ENCODE assay signal across 1 cellular context in the genomic region with DNA sequence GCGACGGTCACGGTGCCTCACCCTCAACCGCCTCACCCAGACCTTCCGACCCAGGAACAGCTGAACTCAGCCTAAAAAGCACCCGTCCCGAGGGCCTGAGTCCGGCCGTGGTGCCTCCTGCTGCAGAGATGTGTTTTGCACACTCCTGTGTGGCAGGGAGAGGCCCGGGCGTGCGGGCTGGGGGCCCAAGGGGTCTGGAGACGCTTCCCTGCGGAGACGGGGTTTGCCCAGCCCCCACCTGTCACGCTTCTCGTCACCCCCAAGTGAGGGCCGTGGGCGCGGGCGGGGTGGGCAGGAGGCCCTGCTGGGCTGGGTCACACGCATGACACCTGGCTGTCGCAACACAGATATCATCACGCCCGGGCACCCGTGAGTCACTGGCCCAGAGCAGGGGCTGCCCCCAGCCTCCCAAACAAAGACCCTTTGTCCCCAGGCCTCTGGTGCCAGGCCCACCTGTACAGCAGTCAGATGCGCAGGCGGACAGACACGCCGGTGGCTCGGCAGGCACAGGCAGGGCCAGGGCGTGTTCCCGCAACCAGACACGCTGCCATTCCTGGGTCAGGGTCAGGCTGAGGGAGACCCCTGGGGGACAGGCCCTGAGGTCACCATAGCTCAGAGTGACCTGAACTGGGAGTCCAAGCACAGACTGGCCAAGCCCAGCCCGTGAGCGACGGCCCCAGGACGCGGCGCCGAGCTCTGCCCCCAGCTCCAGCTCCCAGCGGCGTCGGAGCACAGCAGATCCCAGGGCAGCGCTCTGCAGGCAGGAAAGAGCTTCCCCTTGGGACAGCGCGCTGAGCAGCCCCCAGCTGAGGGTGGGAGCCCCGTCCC.
TF ChIP-seq lines count a peak whose summit lies in the region.

No MANE protein-coding gene starts in this region.

TF ChIP-seq in HepG2, 621 proteins besides CTCF, POLR2A, EP300 and RAD21 (continued from another document and continues in another):
- TF ChIP-seq AGO2 (optimal IDR thresholded peaks at IDR 0.05; ENCODE audit: low read depth, low read length) (peak; percentile 42), ZNF589 (CRISPR knock-in tag; conservative IDR thresholded peaks at IDR 0.05) (peak; percentile 82; the same call in 1 of the 2 replicates), MEIS2 (CRISPR knock-in tag; IDR thresholded peaks at IDR 0.05) (peak; percentile 47; the same call in 1 of the 2 replicates), BORCS8-MEF2B (CRISPR knock-in tag; IDR thresholded peaks at IDR 0.05) (no peak), THAP11 (CRISPR knock-in tag; IDR thresholded peaks at IDR 0.05) (peak; percentile 53; the same call in 1 of the 2 replicates), POGK (CRISPR knock-in tag; conservative IDR thresholded peaks at IDR 0.05) (peak; percentile 9; the same call in 1 of the 2 replicates), ONECUT2 (CRISPR knock-in tag; IDR thresholded peaks at IDR 0.05) (no peak), RBAK (CRISPR knock-in tag; IDR thresholded peaks at IDR 0.05) (peak; percentile 70), MEF2D (CRISPR knock-in tag; IDR thresholded peaks at IDR 0.05) (no peak), ZNF12 (CRISPR knock-in tag; IDR thresholded peaks at IDR 0.05) (peak; percentile 62; the same call in 1 of the 2 replicates), ZNF329 (CRISPR knock-in tag; IDR thresholded peaks at IDR 0.05; ENCODE audit: low read depth) (peak; percentile 83; the same call in 1 of the 2 replicates), AGO1 (IDR thresholded peaks at IDR 0.05; ENCODE audit: low read depth, low read length, poor library complexity, severe bottlenecking) (peak; percentile 47), NCOA1 (CRISPR knock-in tag; IDR thresholded peaks at IDR 0.05) (peak; percentile 80; the same call in 1 of the 2 replicates), NR2F1 (CRISPR knock-in tag; IDR thresholded peaks at IDR 0.05) (peak; percentile 21 to 70; a peak in 2 of 4 replicates), ZNF773 (CRISPR knock-in tag; IDR thresholded peaks at IDR 0.05; ENCODE audit: borderline replicate concordance) (peak; percentile 52; the same call in 1 of the 2 replicates), DR1 (CRISPR knock-in tag; IDR thresholded peaks at IDR 0.05) (no peak; the same call in 1 of the 2 replicates), KDM2A (CRISPR knock-in tag; IDR thresholded peaks at IDR 0.05; ENCODE audit: borderline replicate concordance, low read depth) (peak; percentile 89), SP4 (CRISPR knock-in tag; IDR thresholded peaks at IDR 0.05) (peak; percentile 20; the same call in 1 of the 2 replicates), TGIF2 (CRISPR knock-in tag; IDR thresholded peaks at IDR 0.05) (peak; percentile 62; the same call in 1 of the 2 replicates), CBFB (CRISPR knock-in tag; IDR thresholded peaks at IDR 0.05) (peak; percentile 38; the same call in 1 of the 2 replicates), SKI (IDR thresholded peaks at IDR 0.05; ENCODE audit: partially characterized antibody) (peak; percentile 36), ZNF614 (CRISPR knock-in tag; IDR thresholded peaks at IDR 0.05; ENCODE audit: borderline replicate concordance) (no peak), HIVEP1 (CRISPR knock-in tag; IDR thresholded peaks at IDR 0.05) (peak; percentile 96), SNRNP70 (IDR thresholded peaks at IDR 0.05; ENCODE audit: low read depth, low read length) (no peak), ZNF430 (CRISPR knock-in tag; IDR thresholded peaks at IDR 0.05) (peak; percentile 88; the same call in 1 of the 2 replicates), NR2F6 (IDR thresholded peaks at IDR 0.05) (peak; percentile 54), NR2F6 (CRISPR knock-in tag; IDR thresholded peaks at IDR 0.05) (peak; percentile 83; the same call in 1 of the 2 replicates), ZBTB38 (CRISPR knock-in tag; IDR thresholded peaks at IDR 0.05) (peak; percentile 73), HMG20A (CRISPR knock-in tag; IDR thresholded peaks at IDR 0.05; ENCODE audit: borderline replicate concordance) (peak; percentile 76; the same call in 1 of the 2 replicates), NFKB2 (CRISPR knock-in tag; IDR thresholded peaks at IDR 0.05; ENCODE audit: borderline replicate concordance) (peak; percentile 51; the same call in 1 of the 2 replicates), ZNF800 (CRISPR knock-in tag; IDR thresholded peaks at IDR 0.05) (peak; percentile 70; the same call in 1 of the 2 replicates), ZFAT (CRISPR knock-in tag; conservative IDR thresholded peaks at IDR 0.05) (no peak), ZNF552 (CRISPR knock-in tag; IDR thresholded peaks at IDR 0.05; ENCODE audit: borderline replicate concordance) (0 out of 2 replicates have a peak, but pooled peaks have one; percentile 49), ZNF510 (CRISPR knock-in tag; IDR thresholded peaks at IDR 0.05; ENCODE audit: low read depth) (no peak), BCL6 (CRISPR knock-in tag; IDR thresholded peaks at IDR 0.05) (peak; percentile 36; the same call in 1 of the 2 replicates), ZNF563 (CRISPR knock-in tag; IDR thresholded peaks at IDR 0.05) (peak; percentile 78; the same call in 1 of the 2 replicates)
- TF ChIP-seq, protein P1, sequence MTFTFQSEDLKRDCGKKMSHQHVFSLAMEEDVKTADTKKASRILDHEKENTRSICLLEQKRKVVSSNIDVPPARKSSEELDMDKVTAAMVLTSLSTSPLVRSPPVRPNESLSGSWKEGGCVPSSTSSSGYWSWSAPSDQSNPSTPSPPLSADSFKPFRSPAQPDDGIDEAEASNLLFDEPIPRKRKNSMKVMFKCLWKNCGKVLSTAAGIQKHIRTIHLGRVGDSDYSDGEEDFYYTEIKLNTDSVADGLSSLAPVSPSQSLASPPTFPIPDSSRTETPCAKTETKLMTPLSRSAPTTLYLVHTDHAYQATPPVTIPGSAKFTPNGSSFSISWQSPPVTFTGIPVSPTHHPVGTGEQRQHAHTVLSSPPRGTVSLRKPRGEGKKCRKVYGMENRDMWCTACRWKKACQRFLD (CRISPR knock-in tag; IDR thresholded peaks at IDR 0.05; ENCODE audit: borderline replicate concordance) = peak; percentile 65; the same call in 1 of the 2 replicates
- TF ChIP-seq, protein P2, sequence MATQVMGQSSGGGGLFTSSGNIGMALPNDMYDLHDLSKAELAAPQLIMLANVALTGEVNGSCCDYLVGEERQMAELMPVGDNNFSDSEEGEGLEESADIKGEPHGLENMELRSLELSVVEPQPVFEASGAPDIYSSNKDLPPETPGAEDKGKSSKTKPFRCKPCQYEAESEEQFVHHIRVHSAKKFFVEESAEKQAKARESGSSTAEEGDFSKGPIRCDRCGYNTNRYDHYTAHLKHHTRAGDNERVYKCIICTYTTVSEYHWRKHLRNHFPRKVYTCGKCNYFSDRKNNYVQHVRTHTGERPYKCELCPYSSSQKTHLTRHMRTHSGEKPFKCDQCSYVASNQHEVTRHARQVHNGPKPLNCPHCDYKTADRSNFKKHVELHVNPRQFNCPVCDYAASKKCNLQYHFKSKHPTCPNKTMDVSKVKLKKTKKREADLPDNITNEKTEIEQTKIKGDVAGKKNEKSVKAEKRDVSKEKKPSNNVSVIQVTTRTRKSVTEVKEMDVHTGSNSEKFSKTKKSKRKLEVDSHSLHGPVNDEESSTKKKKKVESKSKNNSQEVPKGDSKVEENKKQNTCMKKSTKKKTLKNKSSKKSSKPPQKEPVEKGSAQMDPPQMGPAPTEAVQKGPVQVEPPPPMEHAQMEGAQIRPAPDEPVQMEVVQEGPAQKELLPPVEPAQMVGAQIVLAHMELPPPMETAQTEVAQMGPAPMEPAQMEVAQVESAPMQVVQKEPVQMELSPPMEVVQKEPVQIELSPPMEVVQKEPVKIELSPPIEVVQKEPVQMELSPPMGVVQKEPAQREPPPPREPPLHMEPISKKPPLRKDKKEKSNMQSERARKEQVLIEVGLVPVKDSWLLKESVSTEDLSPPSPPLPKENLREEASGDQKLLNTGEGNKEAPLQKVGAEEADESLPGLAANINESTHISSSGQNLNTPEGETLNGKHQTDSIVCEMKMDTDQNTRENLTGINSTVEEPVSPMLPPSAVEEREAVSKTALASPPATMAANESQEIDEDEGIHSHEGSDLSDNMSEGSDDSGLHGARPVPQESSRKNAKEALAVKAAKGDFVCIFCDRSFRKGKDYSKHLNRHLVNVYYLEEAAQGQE (IDR thresholded peaks at IDR 0.05; ENCODE audit: borderline replicate concordance in 1 of 2, low read depth in 1 of 2, low read length in 2 of 2) = no peak
- TF ChIP-seq, protein P3, sequence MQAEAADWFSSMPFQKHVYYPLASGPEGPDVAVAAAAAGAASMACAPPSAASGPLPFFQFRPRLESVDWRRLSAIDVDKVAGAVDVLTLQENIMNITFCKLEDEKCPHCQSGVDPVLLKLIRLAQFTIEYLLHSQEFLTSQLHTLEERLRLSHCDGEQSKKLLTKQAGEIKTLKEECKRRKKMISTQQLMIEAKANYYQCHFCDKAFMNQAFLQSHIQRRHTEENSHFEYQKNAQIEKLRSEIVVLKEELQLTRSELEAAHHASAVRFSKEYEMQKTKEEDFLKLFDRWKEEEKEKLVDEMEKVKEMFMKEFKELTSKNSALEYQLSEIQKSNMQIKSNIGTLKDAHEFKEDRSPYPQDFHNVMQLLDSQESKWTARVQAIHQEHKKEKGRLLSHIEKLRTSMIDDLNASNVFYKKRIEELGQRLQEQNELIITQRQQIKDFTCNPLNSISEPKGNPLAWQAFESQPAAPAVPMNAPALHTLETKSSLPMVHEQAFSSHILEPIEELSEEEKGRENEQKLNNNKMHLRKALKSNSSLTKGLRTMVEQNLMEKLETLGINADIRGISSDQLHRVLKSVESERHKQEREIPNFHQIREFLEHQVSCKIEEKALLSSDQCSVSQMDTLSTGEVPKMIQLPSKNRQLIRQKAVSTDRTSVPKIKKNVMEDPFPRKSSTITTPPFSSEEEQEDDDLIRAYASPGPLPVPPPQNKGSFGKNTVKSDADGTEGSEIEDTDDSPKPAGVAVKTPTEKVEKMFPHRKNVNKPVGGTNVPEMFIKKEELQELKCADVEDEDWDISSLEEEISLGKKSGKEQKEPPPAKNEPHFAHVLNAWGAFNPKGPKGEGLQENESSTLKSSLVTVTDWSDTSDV (CRISPR knock-in tag; IDR thresholded peaks at IDR 0.05) = 0 out of 2 replicates have a peak, but pooled peaks have one; percentile 65
- TF ChIP-seq, protein P4, sequence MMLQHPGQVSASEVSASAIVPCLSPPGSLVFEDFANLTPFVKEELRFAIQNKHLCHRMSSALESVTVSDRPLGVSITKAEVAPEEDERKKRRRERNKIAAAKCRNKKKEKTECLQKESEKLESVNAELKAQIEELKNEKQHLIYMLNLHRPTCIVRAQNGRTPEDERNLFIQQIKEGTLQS (CRISPR knock-in tag; IDR thresholded peaks at IDR 0.05) = peak; percentile 77
- TF ChIP-seq, protein P5, sequence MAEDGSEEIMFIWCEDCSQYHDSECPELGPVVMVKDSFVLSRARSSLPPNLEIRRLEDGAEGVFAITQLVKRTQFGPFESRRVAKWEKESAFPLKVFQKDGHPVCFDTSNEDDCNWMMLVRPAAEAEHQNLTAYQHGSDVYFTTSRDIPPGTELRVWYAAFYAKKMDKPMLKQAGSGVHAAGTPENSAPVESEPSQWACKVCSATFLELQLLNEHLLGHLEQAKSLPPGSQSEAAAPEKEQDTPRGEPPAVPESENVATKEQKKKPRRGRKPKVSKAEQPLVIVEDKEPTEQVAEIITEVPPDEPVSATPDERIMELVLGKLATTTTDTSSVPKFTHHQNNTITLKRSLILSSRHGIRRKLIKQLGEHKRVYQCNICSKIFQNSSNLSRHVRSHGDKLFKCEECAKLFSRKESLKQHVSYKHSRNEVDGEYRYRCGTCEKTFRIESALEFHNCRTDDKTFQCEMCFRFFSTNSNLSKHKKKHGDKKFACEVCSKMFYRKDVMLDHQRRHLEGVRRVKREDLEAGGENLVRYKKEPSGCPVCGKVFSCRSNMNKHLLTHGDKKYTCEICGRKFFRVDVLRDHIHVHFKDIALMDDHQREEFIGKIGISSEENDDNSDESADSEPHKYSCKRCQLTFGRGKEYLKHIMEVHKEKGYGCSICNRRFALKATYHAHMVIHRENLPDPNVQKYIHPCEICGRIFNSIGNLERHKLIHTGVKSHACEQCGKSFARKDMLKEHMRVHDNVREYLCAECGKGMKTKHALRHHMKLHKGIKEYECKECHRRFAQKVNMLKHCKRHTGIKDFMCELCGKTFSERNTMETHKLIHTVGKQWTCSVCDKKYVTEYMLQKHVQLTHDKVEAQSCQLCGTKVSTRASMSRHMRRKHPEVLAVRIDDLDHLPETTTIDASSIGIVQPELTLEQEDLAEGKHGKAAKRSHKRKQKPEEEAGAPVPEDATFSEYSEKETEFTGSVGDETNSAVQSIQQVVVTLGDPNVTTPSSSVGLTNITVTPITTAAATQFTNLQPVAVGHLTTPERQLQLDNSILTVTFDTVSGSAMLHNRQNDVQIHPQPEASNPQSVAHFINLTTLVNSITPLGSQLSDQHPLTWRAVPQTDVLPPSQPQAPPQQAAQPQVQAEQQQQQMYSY (CRISPR knock-in tag; IDR thresholded peaks at IDR 0.05) = no peak
- TF ChIP-seq, protein P6, sequence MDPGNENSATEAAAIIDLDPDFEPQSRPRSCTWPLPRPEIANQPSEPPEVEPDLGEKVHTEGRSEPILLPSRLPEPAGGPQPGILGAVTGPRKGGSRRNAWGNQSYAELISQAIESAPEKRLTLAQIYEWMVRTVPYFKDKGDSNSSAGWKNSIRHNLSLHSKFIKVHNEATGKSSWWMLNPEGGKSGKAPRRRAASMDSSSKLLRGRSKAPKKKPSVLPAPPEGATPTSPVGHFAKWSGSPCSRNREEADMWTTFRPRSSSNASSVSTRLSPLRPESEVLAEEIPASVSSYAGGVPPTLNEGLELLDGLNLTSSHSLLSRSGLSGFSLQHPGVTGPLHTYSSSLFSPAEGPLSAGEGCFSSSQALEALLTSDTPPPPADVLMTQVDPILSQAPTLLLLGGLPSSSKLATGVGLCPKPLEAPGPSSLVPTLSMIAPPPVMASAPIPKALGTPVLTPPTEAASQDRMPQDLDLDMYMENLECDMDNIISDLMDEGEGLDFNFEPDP (CRISPR knock-in tag; conservative IDR thresholded peaks at IDR 0.05) = 0 out of 2 replicates have a peak, but pooled peaks have one; percentile 71
